8 cellular contexts compared by ENCODE assay signal in the genomic region with DNA sequence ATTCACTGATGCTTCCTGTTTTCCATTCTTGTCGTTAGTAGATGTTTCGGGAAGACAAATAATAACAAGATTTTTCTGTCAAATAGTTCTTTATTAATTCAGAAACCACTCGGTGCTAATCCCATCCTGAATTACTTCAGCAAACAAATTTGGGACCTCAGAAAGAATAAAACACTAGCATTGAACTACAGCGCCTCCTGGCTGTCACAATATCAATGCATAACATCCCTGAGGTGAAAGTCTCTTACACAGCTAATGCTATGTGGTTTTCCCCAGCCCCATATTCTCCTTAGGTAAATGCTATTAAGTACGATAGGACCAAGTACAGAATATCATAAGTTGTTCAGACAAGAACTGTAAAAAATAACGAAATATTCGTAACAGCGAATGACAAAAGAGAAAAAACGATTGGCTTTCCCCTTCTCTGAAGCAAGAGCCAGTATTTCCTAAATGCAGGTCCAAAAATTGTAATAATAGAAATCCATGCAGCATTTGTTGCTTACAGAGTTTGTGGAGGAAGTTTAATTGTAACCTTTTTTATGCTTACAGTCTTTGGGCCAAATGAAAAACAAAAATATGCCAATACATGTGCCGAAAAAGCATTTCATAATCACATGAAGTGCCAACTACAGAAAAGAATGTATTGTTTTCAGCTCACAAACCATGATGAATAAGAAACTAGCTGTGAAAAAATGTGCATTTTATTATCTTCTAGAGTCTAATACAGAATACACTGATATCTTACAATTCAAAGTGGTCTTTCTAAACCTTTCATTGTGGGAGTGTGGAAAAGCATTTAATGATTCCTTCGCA. TPM values are rescaled to one million over a fixed set of nuclear protein-coding genes. Genes with fewer than 3 reads are reported as not detected.
A peak's percentile ranks its signal among the peaks of the same experiment; 100 is the strongest.
DNase-seq lines count a peak whose midpoint lies in the region; ATAC-seq and TF ChIP-seq lines count a peak whose summit lies in the region.

No MANE protein-coding gene starts in this region.

- intact Hi-C loops in mucosa of descending colon (cut with DNase I, micrococcal nuclease): loop anchor here (2.0 to 10.0 kb wide), 3 partner anchors 72 to 302 kb away; no protein-coding TSS in a partner anchor

- no peaks in the 10 kb centered on the region for H3K9me3 ChIP-seq in mucosa of descending colon

- no peak overlapping the region for H3K4me3 Mint-ChIP-seq in stimulated activated effector memory CD8-positive, alpha-beta T cell treated with anti-CD3 and anti-CD28 coated beads, Interleukin-12 subunit alpha, Interleukin-12 subunit beta, amount 100 ng/mL, for 72 hours

- H3K4me1 ChIP-seq in ACC112 (ENCODE audit: control insufficient read depth, insufficient read depth, low read length, unreplicated experiment) (peaks cover 38% of the 10 kb centered on the region), mucosa of descending colon (ENCODE audit: low read depth) (peaks cover 5% of the 10 kb centered on the region)

- peak overlapping the region; percentile 6 for H2AFZ ChIP-seq in ACC112 (ENCODE audit: low read length, unreplicated experiment)

- no peaks in the 10 kb centered on the region for H3K9me3 Mint-ChIP-seq in stimulated activated effector memory CD8-positive, alpha-beta T cell treated with anti-CD3 and anti-CD28 coated beads, Interleukin-12 subunit alpha, Interleukin-12 subunit beta, amount 100 ng/mL, for 72 hours

- DNase-seq in GM13976 (ENCODE audit: low spot score): peak; percentile 50
- DNase-seq in NCI-H146 treated with DMSO at 0.1 percent for 48 hours (lab: John Stamatoyannopoulos, UW; ENCODE audit: unreplicated experiment): peak; percentile 21
- DNase-seq in activated CD4-positive, alpha-beta T cell treated with anti-CD3 and anti-CD28 coated beads for 4 hours: peak; percentile 51 to 70
- peak; percentile 39 for DNase-seq in effector CD8-positive, alpha-beta T cell (lab: John Stamatoyannopoulos, UW)
- peak in 1 of 3 donors; percentile 90 for DNase-seq in mucosa of descending colon
- peak; percentile 20 to 65 for DNase-seq in stimulated activated effector memory CD8-positive, alpha-beta T cell treated with anti-CD3 and anti-CD28 coated beads, Interleukin-12 subunit alpha, Interleukin-12 subunit beta, amount 100 ng/mL, for 72 hours (ENCODE audit: low spot score in 2 of 2)

- no peak overlapping the region for H3K27ac Mint-ChIP-seq in stimulated activated effector memory CD8-positive, alpha-beta T cell treated with anti-CD3 and anti-CD28 coated beads, Interleukin-12 subunit alpha, Interleukin-12 subunit beta, amount 100 ng/mL, for 72 hours

- H3K79me2 ChIP-seq in ACC112 (ENCODE audit: control insufficient read depth, insufficient read depth, low read length, unreplicated experiment): no peaks in the 10 kb centered on the region

- peak overlapping the region; percentile 98 for H3K27ac ChIP-seq in ACC112 (ENCODE audit: low read depth, low read length)

- no peaks in the 10 kb centered on the region for H3K27me3 ChIP-seq in ACC112 (ENCODE audit: insufficient read depth, low read length)

- H3K4me3 ChIP-seq in ACC112 (ENCODE audit: low read depth, low read length) (no peak overlapping the region), mucosa of descending colon (no peak overlapping the region)

- in situ Hi-C loops in GM13976 (cut with MboI; ENCODE audit: low sequenced_read_pairs, unreplicated experiment): no loop called here

- ATAC-seq in mucosa of descending colon: peak; percentile 58
- ATAC-seq in stimulated activated effector memory CD8-positive, alpha-beta T cell treated with anti-CD3 and anti-CD28 coated beads, Interleukin-12 subunit alpha, Interleukin-12 subunit beta, amount 100 ng/mL, for 72 hours: peak; percentile 63
- ATAC-seq in GM21717 (IDR thresholded peaks at IDR 0.05; ENCODE audit: unreplicated experiment): no peak

- TF ChIP-seq CTCF in GM13976 (IDR thresholded peaks at IDR 0.05; ENCODE audit: borderline replicate concordance, control extremely low read depth, extremely low read depth, insufficient read depth, missing control alignments): peak; percentile 72
- TF ChIP-seq CTCF in mucosa of descending colon (IDR thresholded peaks at IDR 0.05): peak; percentile 63

- H3K36me3 Mint-ChIP-seq in stimulated activated effector memory CD8-positive, alpha-beta T cell treated with anti-CD3 and anti-CD28 coated beads, Interleukin-12 subunit alpha, Interleukin-12 subunit beta, amount 100 ng/mL, for 72 hours: no peaks in the 10 kb centered on the region

- H3K36me3 ChIP-seq in ACC112 (ENCODE audit: insufficient read depth, low read length): no peaks in the 10 kb centered on the region
- H3K36me3 ChIP-seq in mucosa of descending colon (ENCODE audit: low read depth): no peaks in the 10 kb centered on the region

- no peaks in the 10 kb centered on the region for H3K4me1 Mint-ChIP-seq in stimulated activated effector memory CD8-positive, alpha-beta T cell treated with anti-CD3 and anti-CD28 coated beads, Interleukin-12 subunit alpha, Interleukin-12 subunit beta, amount 100 ng/mL, for 72 hours

RNA-seq across cellular contexts. Expression of gene MYPN, which starts 47.3 kb away (rescaled TPM):
- 1 to 10 TPM in 1 of 3 donors, under 1 TPM in 2; 0.47 to 1.8 (median 0.93) TPM for total RNA-seq in mucosa of descending colon
